In genomic region chr2:37448342-37449120, GRCh38 we compare ENCODE assay signal across 32 cellular contexts.
"Had no signal": no experiment of that assay in that cellular context is flagged by ENCODE, and none has a peak within 500 bp of the region (broad histone marks: within the 10 kb centered on the region; RNA-seq: fewer than 3 reads in every experiment).

No MANE protein-coding gene starts in this region.

- H3K27me3 ChIP-seq: body of pancreas, cardiac muscle cell, colonic mucosa had no signal

- ATAC-seq: activated CD4-positive, CD25-positive, alpha-beta regulatory T cell treated with anti-CD3 and anti-CD28 coated beads, Interleukin-2, amount 50 U/mL, for 24 hours; activated CD8-positive, alpha-beta memory T cell treated with anti-CD3 and anti-CD28 coated beads, Interleukin-2, amount 10 ng/mL, durations not matched to agents 7 days and 5 days; activated CD8-positive, alpha-beta T cell treated with anti-CD3 and anti-CD28 coated beads, Interleukin-2, amount 10 ng/mL, durations not matched to agents 7 days and 5 days; body of pancreas; esophagus mucosa; T-helper 17 cell had no signal

- H3K36me3 ChIP-seq: cardiac muscle cell, colonic mucosa, WERI-Rb-1 had no signal

- H3K4me3 ChIP-seq: body of pancreas, cardiac muscle cell, colonic mucosa had no signal

- H3K4me1 ChIP-seq: body of pancreas, colonic mucosa had no signal

- DNase-seq: activated B cell treated with CpG ODN at 0.5 μM for 24 hours; activated CD4-positive, alpha-beta memory T cell treated with anti-CD3 and anti-CD28 coated beads for 36 hours; activated CD4-positive, alpha-beta T cell treated with anti-CD3 and anti-CD28 coated beads for 48 hours; activated CD8-positive, alpha-beta memory T cell treated with anti-CD3 and anti-CD28 coated beads, Interleukin-2, amount 10 ng/mL, durations not matched to agents 7 days and 5 days; activated CD8-positive, alpha-beta memory T cell treated with anti-CD3 and anti-CD28 coated beads, Interleukin-2, amount 50 U/mL, for 4 hours; activated CD8-positive, alpha-beta T cell treated with anti-CD3 and anti-CD28 coated beads, Interleukin-2, amount 10 ng/mL, durations not matched to agents 7 days and 5 days; activated effector memory CD4-positive, alpha-beta T cell treated with anti-CD3 and anti-CD28 coated beads, Interleukin-2, amount 50 U/mL, for 16 hours; activated naive CD4-positive, alpha-beta T cell treated with anti-CD3 and anti-CD28 coated beads for 36 hours; activated T-cell treated with anti-CD3 and anti-CD28 coated beads, Interleukin-2, amount 50 U/mL, for 1 hour; activated T-cell treated with anti-CD3 and anti-CD28 coated beads, Interleukin-2, amount 50 U/mL, for 48 hours; amniotic stem cell; anterior cingulate cortex; body of pancreas; central memory CD4-positive, alpha-beta T cell; cerebellar nuclear complex; colonic mucosa; effector CD8-positive, alpha-beta T cell; foreskin fibroblast; head of caudate nucleus; T-helper 1 cell; T-helper 17 cell; T1000; WERI-Rb-1 had no signal

- H3K27ac Mint-ChIP-seq: activated B cell treated with CpG ODN at 0.5 μM for 24 hours; activated CD4-positive, alpha-beta memory T cell treated with anti-CD3 and anti-CD28 coated beads for 36 hours; activated CD8-positive, alpha-beta memory T cell treated with anti-CD3 and anti-CD28 coated beads, Interleukin-2, amount 10 ng/mL, durations not matched to agents 7 days and 5 days; activated CD8-positive, alpha-beta T cell treated with anti-CD3 and anti-CD28 coated beads, Interleukin-2, amount 10 ng/mL, durations not matched to agents 7 days and 5 days; activated naive CD4-positive, alpha-beta T cell treated with anti-CD3 and anti-CD28 coated beads for 36 hours; activated naive CD8-positive, alpha-beta T cell; activated T-helper 1 cell treated with anti-CD3 and anti-CD28 coated beads, Interleukin-12 subunit alpha, Interleukin-12 subunit beta, Interleukin-2, Interleukin-4 antibody, amounts not matched to agents 30 ng/mL and 10 ng/mL and 1 ng/mL, durations not matched to agents 14 hours and 24 hours and 36 hours; activated T-helper 2 cell treated with anti-CD3 and anti-CD28 coated beads, Interferon-gamma antibody, Interleukin-2, Interleukin-4, amounts not matched to agents 10 μg/mL and 5 μg/mL and 100 μg/mL, durations not matched to agents 14 hours and 24 hours and 36 hours; T-helper 17 cell; T-helper 2 cell treated with Interferon-gamma antibody and Interleukin-4, amounts not matched to agents 5 μg/mL and 100 μg/mL, for 36 hours had no signal

- H3K4me3 Mint-ChIP-seq: activated B cell treated with CpG ODN at 0.5 μM for 24 hours; activated CD4-positive, alpha-beta memory T cell treated with anti-CD3 and anti-CD28 coated beads for 36 hours; activated CD8-positive, alpha-beta memory T cell treated with anti-CD3 and anti-CD28 coated beads, Interleukin-2, amount 10 ng/mL, durations not matched to agents 7 days and 5 days; activated CD8-positive, alpha-beta T cell treated with anti-CD3 and anti-CD28 coated beads, Interleukin-2, amount 10 ng/mL, durations not matched to agents 7 days and 5 days; activated naive CD4-positive, alpha-beta T cell treated with anti-CD3 and anti-CD28 coated beads for 36 hours; activated naive CD8-positive, alpha-beta T cell; activated T-helper 1 cell treated with anti-CD3 and anti-CD28 coated beads, Interleukin-12 subunit alpha, Interleukin-12 subunit beta, Interleukin-2, Interleukin-4 antibody, amounts not matched to agents 30 ng/mL and 10 ng/mL and 1 ng/mL, durations not matched to agents 14 hours and 24 hours and 36 hours; T-helper 17 cell; T-helper 2 cell treated with Interferon-gamma antibody and Interleukin-4, amounts not matched to agents 5 μg/mL and 100 μg/mL, for 36 hours had no signal

- FAIRE-seq: endometrium, frontal cortex had no signal

- H3K27me3 Mint-ChIP-seq: activated CD4-positive, alpha-beta memory T cell treated with anti-CD3 and anti-CD28 coated beads for 36 hours; activated naive CD8-positive, alpha-beta T cell; T-helper 17 cell had no signal

- H3K9me3 ChIP-seq: body of pancreas, colonic mucosa had no signal

- H3K27ac ChIP-seq: body of pancreas, cardiac muscle cell, colonic mucosa, WERI-Rb-1 had no signal

- H3K36me3 Mint-ChIP-seq: activated CD4-positive, alpha-beta memory T cell treated with anti-CD3 and anti-CD28 coated beads for 36 hours had no signal

- H3K9me3 Mint-ChIP-seq: activated B cell treated with CpG ODN at 0.5 μM for 24 hours; activated CD4-positive, alpha-beta memory T cell treated with anti-CD3 and anti-CD28 coated beads for 36 hours; activated naive CD4-positive, alpha-beta T cell treated with anti-CD3 and anti-CD28 coated beads for 36 hours; activated T-helper 2 cell treated with anti-CD3 and anti-CD28 coated beads, Interferon-gamma antibody, Interleukin-2, Interleukin-4, amounts not matched to agents 10 μg/mL and 5 μg/mL and 100 μg/mL, durations not matched to agents 14 hours and 24 hours and 36 hours had no signal
